ENCODE assay signal across 34 cellular contexts in genomic region chr9:15813076-15813475, GRCh38.
"Had no signal": no experiment of that assay in that cellular context is flagged by ENCODE, and none has a peak within 500 bp of the region (broad histone marks: within the 10 kb centered on the region; RNA-seq: fewer than 3 reads in every experiment).

No MANE protein-coding gene starts in this region.

- H3K27me3 ChIP-seq: adrenal gland, body of pancreas, brain microvascular endothelial cell, breast epithelium had no signal

- FAIRE-seq: astrocyte, colon, TTC549 had no signal

- H3K27ac ChIP-seq: adrenal gland, body of pancreas, brain microvascular endothelial cell, breast epithelium, VCaP had no signal

- H3K4me1 ChIP-seq: adrenal gland, body of pancreas, breast epithelium had no signal

- ATAC-seq: activated CD8-positive, alpha-beta T cell treated with anti-CD3 and anti-CD28 coated beads for 36 hours; activated naive CD4-positive, alpha-beta T cell treated with anti-CD3 and anti-CD28 coated beads, Interleukin-2, amount 50 U/mL, for 72 hours; activated T-cell treated with anti-CD3 and anti-CD28 coated beads, Interleukin-2, amount 50 U/mL, for 4 hours; activated T-cell treated with anti-CD3 and anti-CD28 coated beads, Interleukin-2, amount 50 U/mL, for 72 hours; activated T-helper 17 cell treated with anti-CD3 and anti-CD28 coated beads, Interleukin-2, amount 50 U/mL, for 72 hours; body of pancreas had no signal

- H3K4me3 ChIP-seq: adrenal gland, body of pancreas, breast epithelium had no signal

- H3K9me3 ChIP-seq: adrenal gland, body of pancreas had no signal

- H3K36me3 ChIP-seq: adrenal gland, brain microvascular endothelial cell, breast epithelium had no signal

- DNase-seq: activated B cell treated with CpG ODN at 0.5 μM for 24 hours; activated CD4-positive, alpha-beta memory T cell treated with anti-CD3 and anti-CD28 coated beads for 36 hours; activated CD4-positive, alpha-beta T cell treated with anti-CD3 and anti-CD28 coated beads for 4 hours; activated CD4-positive, alpha-beta T cell treated with anti-CD3 and anti-CD28 coated beads, Interleukin-2, amount 10 ng/mL, durations not matched to agents 24 days and 14 days; activated CD4-positive, alpha-beta T cell treated with anti-CD3 and anti-CD28 coated beads, Interleukin-2, amount 50 U/mL, for 1 hour; activated CD4-positive, alpha-beta T cell treated with anti-CD3 and anti-CD28 coated beads, Interleukin-2, amount 50 U/mL, for 4 hours; activated CD4-positive, CD25-positive, alpha-beta regulatory T cell treated with anti-CD3 and anti-CD28 coated beads, Interleukin-2, amount 50 U/mL, for 72 hours; activated CD8-positive, alpha-beta memory T cell treated with anti-CD3 and anti-CD28 coated beads, Interleukin-2, amount 50 U/mL, for 4 hours; activated CD8-positive, alpha-beta T cell treated with anti-CD3 and anti-CD28 coated beads for 36 hours; activated effector memory CD4-positive, alpha-beta T cell treated with anti-CD3 and anti-CD28 coated beads, Interleukin-2, amount 50 U/mL, for 16 hours; activated gamma-delta T cell treated with Interleukin-2 at 50 U/mL for 16 hours; activated naive CD4-positive, alpha-beta T cell; activated naive CD4-positive, alpha-beta T cell treated with anti-CD3 and anti-CD28 coated beads for 36 hours; activated naive CD4-positive, alpha-beta T cell treated with anti-CD3 and anti-CD28 coated beads, Interleukin-2, amount 50 U/mL, for 16 hours; activated naive CD8-positive, alpha-beta T cell treated with anti-CD3 and anti-CD28 coated beads for 36 hours; activated T-cell treated with anti-CD3 and anti-CD28 coated beads for 4 hours; activated T-cell treated with anti-CD3 and anti-CD28 coated beads, Interleukin-2, amount 50 U/mL, for 1 hour; activated T-cell treated with anti-CD3 and anti-CD28 coated beads, Interleukin-2, amount 50 U/mL, for 4 hours; activated T-cell treated with anti-CD3 and anti-CD28 coated beads, Interleukin-2, amount 50 U/mL, for 72 hours; adrenal gland; amniotic stem cell; aorta; body of pancreas; brain microvascular endothelial cell; central memory CD4-positive, alpha-beta T cell; T-helper 2 cell; T-helper 9 cell had no signal
